Comparison of ENCODE assay signal across 9 cellular contexts in the genomic region with DNA sequence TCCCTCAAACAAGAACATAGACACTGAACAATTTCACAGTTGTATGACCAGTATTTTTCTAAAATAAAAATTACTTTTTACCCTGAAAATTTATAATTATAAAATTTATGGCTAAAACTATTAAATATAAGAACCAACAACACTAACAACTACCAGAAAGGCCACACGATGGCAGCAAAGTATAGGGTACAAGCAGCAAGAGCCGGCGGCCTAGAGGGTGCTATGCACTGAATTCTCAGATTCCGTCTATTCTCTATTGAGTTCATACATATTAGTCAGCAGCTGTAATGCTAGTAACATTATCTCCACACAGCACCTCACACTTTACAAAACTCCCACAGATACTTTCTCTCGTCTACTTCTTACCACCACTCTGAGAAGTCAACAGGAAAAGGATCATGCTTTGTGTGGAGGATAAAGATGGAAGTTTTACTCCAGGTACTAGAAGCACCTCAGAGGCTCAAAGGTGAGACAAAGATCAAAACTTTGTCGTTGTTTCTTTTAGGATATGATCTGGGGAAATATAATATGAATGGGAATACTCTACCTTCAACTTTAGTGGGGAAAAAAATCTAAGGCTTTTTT.
DNase-seq lines count a peak whose midpoint lies in the region; ATAC-seq and TF ChIP-seq lines count a peak whose summit lies in the region.
"Had no signal": no experiment of that assay in that cellular context is flagged by ENCODE, and none has a peak within 500 bp of the region (broad histone marks: within the 10 kb centered on the region; RNA-seq: fewer than 3 reads in every experiment).

No MANE protein-coding gene starts in this region.

- TF ChIP-seq POLR2A in HCT116 (IDR thresholded peaks at IDR 0.05; ENCODE audit: borderline replicate concordance, extremely low read depth, insufficient read depth, insufficient read length): no peak
- no peak for TF ChIP-seq POLR2A in gastroesophageal sphincter (IDR thresholded peaks at IDR 0.05)

- no peaks in the 10 kb centered on the region for H3K9me2 ChIP-seq in HCT116 (ENCODE audit: insufficient read depth)
- H3K9me2 ChIP-seq in MM.1S (replicated peaks; ENCODE audit: insufficient read depth, low read length): no peaks in the 10 kb centered on the region

- H3K79me2 ChIP-seq in HCT116 (ENCODE audit: insufficient read depth, low read length) (no peaks in the 10 kb centered on the region), MM.1S (ENCODE audit: low read length) (no peaks in the 10 kb centered on the region)

- no peak for TF ChIP-seq EP300 in gastroesophageal sphincter (IDR thresholded peaks at IDR 0.05)

- ATAC-seq in HCT116 (peak; percentile 93), RWPE2 (ENCODE audit: low read depth) (peak; percentile 81), gastroesophageal sphincter (peak; percentile 68)

- H3K4me3 ChIP-seq in HCT116 (replicated peaks in 1 of 2; ENCODE audit: low read depth in 1 of 2, low read length in 2 of 2) (no peak overlapping the region), MM.1S (ENCODE audit: low read length) (no peak overlapping the region), RWPE2 (ENCODE audit: severe bottlenecking) (no peak overlapping the region), gastroesophageal sphincter (no peak overlapping the region)

- TF ChIP-seq CTCF in HCT116 (IDR thresholded peaks at IDR 0.05 in 2 of 3, conservative IDR thresholded peaks at IDR 0.05 in 1 of 3; ENCODE audit: borderline replicate concordance in 1 of 3, insufficient read depth in 1 of 3, low read depth in 2 of 3, low read length in 2 of 3) (peak; percentile 48 to 96 (median 61)), MM.1S (IDR thresholded peaks at IDR 0.05; ENCODE audit: low read length) (peak; percentile 69), RWPE2 (IDR thresholded peaks at IDR 0.05; ENCODE audit: poor library complexity, severe bottlenecking) (peak; percentile 91), gastroesophageal sphincter (IDR thresholded peaks at IDR 0.05) (peak; percentile 49 to 81 (median 58))

- DNase-seq in GM04504 (ENCODE audit: low read depth) (peak; percentile 40), HCT116 (ENCODE audit: low read depth, low spot score) (peak; percentile 60), MM.1S (peak; percentile 77), RWPE2 (ENCODE audit: low spot score) (no peak), pons (ENCODE audit: low spot score) (peak; percentile 83), mesenteric fat pad (ENCODE audit: low spot score) (no peak)
- peak; percentile 78 for DNase-seq in activated effector memory CD4-positive, alpha-beta T cell treated with anti-CD3 and anti-CD28 coated beads, Interleukin-2, amount 50 U/mL, for 16 hours

- H4K20me1 ChIP-seq in HCT116 (ENCODE audit: insufficient read depth) (no peaks in the 10 kb centered on the region), MM.1S (ENCODE audit: insufficient read depth, low read length) (no peaks in the 10 kb centered on the region)

- TF ChIP-seq RAD21 in HCT116 (IDR thresholded peaks at IDR 0.05; ENCODE audit: low read depth): peak; percentile 91

- intact Hi-C loops in HCT116 (cut with micrococcal nuclease): loop anchor here (1.0 to 10.0 kb wide), 5 partner anchors 100 to 1006 kb away; no protein-coding TSS in a partner anchor

- H3K27ac ChIP-seq in HCT116 (ENCODE audit: low read depth, low read length): no peak overlapping the region
- no peak overlapping the region for H3K27ac ChIP-seq in MM.1S (ENCODE audit: low read length)
- no peak overlapping the region for H3K27ac ChIP-seq in RWPE2 (ENCODE audit: poor library complexity, severe bottlenecking)
- no peak overlapping the region for H3K27ac ChIP-seq in gastroesophageal sphincter
- H3K27ac ChIP-seq: neutrophil had no signal

- RAD21 ChIA-PET in HCT116 (lab: Charles Lee; ENCODE audit: low non-redundant PET in 1 of 2, low total read pairs in 2 of 2, uncharacterized antibody in 2 of 2, unreplicated experiment in 2 of 2): no interaction called here

- H3F3A ChIP-seq in MM.1S (ENCODE audit: insufficient read depth, low read length): no peaks in the 10 kb centered on the region

- H3K9me3 ChIP-seq in HCT116 (ENCODE audit: control insufficient read depth in 1 of 2, insufficient read depth in 1 of 2, low read depth in 1 of 2, low read length in 2 of 2) (no peaks in the 10 kb centered on the region), MM.1S (replicated peaks; ENCODE audit: insufficient read depth, low read length) (no peaks in the 10 kb centered on the region), RWPE2 (ENCODE audit: severe bottlenecking) (no peaks in the 10 kb centered on the region), gastroesophageal sphincter (no peaks in the 10 kb centered on the region)
- H3K9me3 ChIP-seq: neutrophil had no signal

- H3K4me2 ChIP-seq in HCT116 (ENCODE audit: low read length) (no peak overlapping the region), MM.1S (ENCODE audit: low read depth, low read length) (no peak overlapping the region)

- CTCF ChIA-PET in HCT116 (lab: Charles Lee): interaction anchor here (1.0 to 1.5 kb wide), 4 partner anchors 206 to 1006 kb away, joined by 3 to 7 read pairs (median 4); no protein-coding TSS in a partner anchor

- H2AFZ ChIP-seq in HCT116 (ENCODE audit: low read depth, low read length, poor library complexity, severe bottlenecking) (no peak overlapping the region), MM.1S (ENCODE audit: low read length) (no peak overlapping the region)

- H3K36me3 ChIP-seq in HCT116 (ENCODE audit: control insufficient read depth in 1 of 2, insufficient read depth in 2 of 2, low read length in 2 of 2) (no peaks in the 10 kb centered on the region), MM.1S (replicated peaks; ENCODE audit: insufficient read depth, low read length) (no peaks in the 10 kb centered on the region), RWPE2 (ENCODE audit: low read depth) (no peaks in the 10 kb centered on the region; the same call in 1 of the 2 replicates), gastroesophageal sphincter (no peaks in the 10 kb centered on the region)
- H3K36me3 ChIP-seq: neutrophil had no signal

- H3K27me3 ChIP-seq in HCT116 (ENCODE audit: insufficient read depth, low read length): peaks cover 20% of the 10 kb centered on the region
- no peaks in the 10 kb centered on the region for H3K27me3 ChIP-seq in MM.1S (replicated peaks; ENCODE audit: insufficient read depth, low read length)
- H3K27me3 ChIP-seq in RWPE2 (ENCODE audit: insufficient read depth, poor library complexity, severe bottlenecking): peaks cover 8% of the 10 kb centered on the region
- no peaks in the 10 kb centered on the region for H3K27me3 ChIP-seq in gastroesophageal sphincter

- H3K9ac ChIP-seq in HCT116 (ENCODE audit: low read length) (no peak overlapping the region), MM.1S (ENCODE audit: low read length) (no peak overlapping the region)

- POLR2A ChIA-PET in HCT116 (lab: Charles Lee): no interaction called here

- 9 to 20% methylated on average over 4 to 6 of the region's 6 CpGs for WGBS in gastroesophageal sphincter (ENCODE audit: low coverage in 1 of 2), 2 donors

- no peaks in the 10 kb centered on the region for H3K4me1 ChIP-seq in HCT116 (ENCODE audit: control insufficient read depth in 1 of 2, insufficient read depth in 2 of 2, low read length in 2 of 2)
- no peaks in the 10 kb centered on the region for H3K4me1 ChIP-seq in MM.1S (ENCODE audit: low read length)
- H3K4me1 ChIP-seq in RWPE2 (ENCODE audit: insufficient read depth, poor library complexity, severe bottlenecking): peaks cover 10% of the 10 kb centered on the region
- peaks cover 0 to 14% (median 0%) of the 10 kb centered on the region in 3 donors for H3K4me1 ChIP-seq in gastroesophageal sphincter

- no TSS peak for BruUV-seq in HCT116 (replicated peaks; lab: Mats Ljungman, UMichigan)

TF ChIP-seq in HCT116, 20 proteins besides CTCF, POLR2A, EP300 and RAD21:
- TF ChIP-seq CEBPB (IDR thresholded peaks at IDR 0.05; ENCODE audit: low read depth): 0 out of 2 replicates have a peak, but pooled peaks have one; percentile 13
- TF ChIP-seq MAX (IDR thresholded peaks at IDR 0.05): no peak

Comparison
In these comparisons a context has a peak if more than half of its experiments do, and no peak if none do; other contexts are left out.
1. DNase-seq: peak in GM04504 (single experiment), HCT116 (single experiment), MM.1S (single experiment), activated effector memory CD4-positive, alpha-beta T cell treated with anti-CD3 and anti-CD28 coated beads, Interleukin-2, amount 50 U/mL, for 16 hours (single experiment) and pons (single experiment); none in RWPE2 (single experiment) and mesenteric fat pad (single experiment).
2. Peak in every context shown above with its lines, with median percentiles within 50 percentile points of each other: ATAC-seq and CTCF ChIP-seq.